In the genomic region with DNA sequence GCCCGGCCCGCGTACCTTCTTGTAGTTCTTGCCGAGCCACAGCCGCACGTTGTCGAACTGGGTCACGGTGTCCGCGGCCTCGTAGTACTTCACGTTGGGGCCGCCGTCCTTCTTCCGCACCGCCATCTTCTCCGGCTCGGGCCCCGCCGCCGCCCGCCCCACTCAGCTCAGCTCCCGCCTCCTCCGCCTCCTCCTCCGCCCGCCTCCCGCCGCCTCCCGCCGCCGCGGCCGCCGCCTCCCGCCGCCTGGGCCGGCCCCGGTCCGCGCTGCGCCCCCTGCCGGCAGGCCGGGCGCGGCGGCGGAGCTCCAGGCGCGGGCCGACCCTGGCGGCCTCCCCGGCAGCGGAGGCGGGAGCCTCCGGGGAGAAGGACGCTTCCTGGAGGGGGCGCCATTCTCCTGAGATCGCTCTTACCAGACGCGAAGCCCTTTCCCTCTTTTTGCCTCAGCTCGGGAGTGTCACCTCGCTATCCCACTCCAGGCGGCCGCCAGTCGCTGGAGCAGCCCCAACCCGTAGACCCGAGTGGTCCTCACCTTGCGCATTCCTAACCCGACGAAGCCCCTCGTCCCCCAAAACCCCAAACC, we compare ENCODE assay signal across 8 cellular contexts. TPM values are rescaled to one million over a fixed set of nuclear protein-coding genes. Genes with fewer than 3 reads are reported as not detected.
A peak's percentile ranks its signal among the peaks of the same experiment; 100 is the strongest.
DNase-seq lines count a peak whose midpoint lies in the region; ATAC-seq and TF ChIP-seq lines count a peak whose summit lies in the region.

Gene SMARCC2, minus strand, starts transcription at position 148 of the 582 bp plus-strand sequence. Its CDS starts 22 bp downstream, at position 126.

- TF ChIP-seq RAD21 in IMR-90 (IDR thresholded peaks at IDR 0.05; ENCODE audit: low read length), result peak; percentile 65

- peaks cover 46% of the 10 kb centered on the region for H3K36me3 Mint-ChIP-seq in Caco-2 (ENCODE audit: insufficient read depth, unreplicated experiment)
- H3K36me3 Mint-ChIP-seq in activated T-cell treated with anti-CD3 and anti-CD28 coated beads, Interleukin-2, amount 50 U/mL, for 24 hours (ENCODE audit: low read depth), result peaks cover 49% of the 10 kb centered on the region

- peaks cover 3% of the 10 kb centered on the region for H3K27me3 Mint-ChIP-seq in Caco-2 (ENCODE audit: insufficient read depth, unreplicated experiment)
- H3K27me3 Mint-ChIP-seq in activated T-cell treated with anti-CD3 and anti-CD28 coated beads, Interleukin-2, amount 50 U/mL, for 24 hours, result no peaks in the 10 kb centered on the region

- peaks cover 5% of the 10 kb centered on the region; the same call in 1 of the 2 replicates for H3K9me1 ChIP-seq in IMR-90 (ENCODE audit: insufficient read depth, low read length)

- no peaks in the 10 kb centered on the region for H3F3A ChIP-seq in PC-3 (ENCODE audit: low read length, unreplicated experiment)

- in situ Hi-C loops in IMR-90 (cut with MboI; ENCODE audit: low sequenced_read_pairs), result loop anchor here (5.0 kb wide), 1 partner anchor 62 kb away; the partner anchor contains the start of gene ESYT1

- H3K9ac ChIP-seq in IMR-90 (ENCODE audit: low read depth, low read length) (peak within 1 kb of the TSS; percentile 95), PC-3 (ENCODE audit: low read length) (peak within 1 kb of the TSS; percentile 75), muscle layer of colon (ENCODE audit: low read length) (peak within 1 kb of the TSS; percentile 99)

- dilution Hi-C loops in IMR-90 (cut with HindIII; ENCODE audit: low sequenced_read_pairs, unreplicated experiment), result no loop called here

- peak within 1 kb of the TSS; percentile 92 for H3K23ac ChIP-seq in IMR-90 (ENCODE audit: low read depth, low read length)

- H4K8ac ChIP-seq in IMR-90 (ENCODE audit: low read depth in 2 of 2, low read length in 2 of 2), result peak within 1 kb of the TSS; percentile 83 to 94

- intact Hi-C loops in Caco-2 (cut with micrococcal nuclease; ENCODE audit: unreplicated experiment) (loop anchor here (1.0 to 2.0 kb wide), 2 partner anchors 30 to 63 kb away; no protein-coding TSS in a partner anchor), IMR-90 (cut with micrococcal nuclease) (loop anchor here (1.0 to 2.0 kb wide), 2 partner anchors 63 to 70 kb away; no protein-coding TSS in a partner anchor), PC-3 (cut with micrococcal nuclease) (loop anchor here (1.0 to 2.0 kb wide), 3 partner anchors 31 to 70 kb away; partner anchors contain the start of gene MYL6)

- H3K9me2 ChIP-seq in PC-3 (replicated peaks; ENCODE audit: low read length), result no peaks in the 10 kb centered on the region

- TF ChIP-seq CTCF in Caco-2 (IDR thresholded peaks at IDR 0.05; ENCODE audit: insufficient read depth in 1 of 2, low read depth in 1 of 2, low read length in 1 of 2, severe bottlenecking in 1 of 2, unreplicated experiment in 1 of 2) (peak; percentile 73 to 74), IMR-90 (conservative IDR thresholded peaks at IDR 0.05; ENCODE audit: low read depth, low read length) (peak; percentile 97), PC-3 (conservative IDR thresholded peaks at IDR 0.05; ENCODE audit: low read depth, low read length) (peak; percentile 65)

- peak within 1 kb of the TSS; percentile 95 for H3K4ac ChIP-seq in IMR-90 (ENCODE audit: low read depth, low read length)

- peak within 1 kb of the TSS; percentile 49 for H3K4me3 ChIP-seq in Caco-2 (ENCODE audit: low read depth, low read length)
- peak within 1 kb of the TSS; percentile 95 for H3K4me3 ChIP-seq in IMR-90 (ENCODE audit: insufficient read depth, low read depth, low read length)
- H3K4me3 ChIP-seq in PC-3 (ENCODE audit: low read length), result peak within 1 kb of the TSS; percentile 94
- H3K4me3 ChIP-seq in muscle layer of colon (ENCODE audit: low read depth in 1 of 2, low read length in 2 of 2), result peak within 1 kb of the TSS; percentile 70 to 97

- H3K36me3 ChIP-seq in Caco-2 (ENCODE audit: control insufficient read depth, insufficient read depth, low read length), result peaks cover 3% of the 10 kb centered on the region; the same call in 1 of the 2 replicates
- peaks cover 9% of the 10 kb centered on the region for H3K36me3 ChIP-seq in IMR-90 (ENCODE audit: control insufficient read depth, insufficient read depth, low read length)
- peaks cover 9% of the 10 kb centered on the region for H3K36me3 ChIP-seq in PC-3 (ENCODE audit: low read depth, low read length)
- peaks cover 21% of the 10 kb centered on the region for H3K36me3 ChIP-seq in muscle layer of colon (ENCODE audit: insufficient read depth, low read length)

- H2BK120ac ChIP-seq in IMR-90 (ENCODE audit: low read depth, low read length), result peak within 1 kb of the TSS; percentile 86

- ATAC-seq in GM21390 (IDR thresholded peaks at IDR 0.05; ENCODE audit: unreplicated experiment) (peak; percentile 71), IMR-90 (ENCODE audit: low read depth) (peak; percentile 86), PC-3 (peak; percentile 86), esophagus mucosa (peak; percentile 88)

- H2AFZ ChIP-seq in IMR-90 (replicated peaks; ENCODE audit: low read length, poor library complexity) (peak within 1 kb of the TSS; percentile 100), PC-3 (ENCODE audit: low read length) (peak within 1 kb of the TSS; percentile 98)

- peak within 1 kb of the TSS; percentile 77; the same call in 1 of the 3 replicates for H2BK15ac ChIP-seq in IMR-90 (ENCODE audit: low read depth, low read length)

- POLR2A ChIA-PET in Caco-2 (lab: Charles Lee) (interaction anchor here (0.7 to 2.3 kb wide), 10 partner anchors 17 to 127 kb away, joined by 3 to 20 read pairs (median 6); partner anchors contain the start of genes CNPY2, COQ10A, ESYT1 and MYL6), IMR-90 (lab: Charles Lee; ENCODE audit: unreplicated experiment) (interaction anchor here (0.6 to 1.3 kb wide), 4 partner anchors 23 to 71 kb away, joined by 3 to 7 read pairs (median 4); partner anchors contain the start of genes RNF41 and ZC3H10), PC-3 (lab: Charles Lee; ENCODE audit: unreplicated experiment) (interaction anchor here (0.7 to 1.0 kb wide), 4 partner anchors 15 to 71 kb away, joined by 3 to 7 read pairs (median 4); partner anchors contain the start of gene ZC3H10)

- peak; percentile 92 to 94 for DNase-seq in Caco-2
- peak; percentile 85 for DNase-seq in IMR-90
- peak; percentile 93 for DNase-seq in PC-3
- DNase-seq in activated T-cell treated with anti-CD3 and anti-CD28 coated beads, Interleukin-2, amount 50 U/mL, for 24 hours, result peak; percentile 89
- peak; percentile 62 to 67 for DNase-seq in stimulated activated CD8-positive, alpha-beta memory T cell treated with anti-CD3 and anti-CD28 coated beads, Interleukin-7, amount 100 ng/mL, for 1 hour (ENCODE audit: low read depth in 2 of 2)

- H2AK9ac ChIP-seq in IMR-90 (replicated peaks; ENCODE audit: low read depth, low read length, poor library complexity), result peak within 1 kb of the TSS; percentile 99

- H3K4me1 Mint-ChIP-seq in Caco-2 (ENCODE audit: low read depth, unreplicated experiment), result peaks cover 31% of the 10 kb centered on the region
- peaks cover 46% of the 10 kb centered on the region for H3K4me1 Mint-ChIP-seq in activated T-cell treated with anti-CD3 and anti-CD28 coated beads, Interleukin-2, amount 50 U/mL, for 24 hours (ENCODE audit: low read depth)

- H3K9me3 Mint-ChIP-seq in Caco-2 (ENCODE audit: unreplicated experiment), result no peaks in the 10 kb centered on the region
- no peaks in the 10 kb centered on the region for H3K9me3 Mint-ChIP-seq in activated T-cell treated with anti-CD3 and anti-CD28 coated beads, Interleukin-2, amount 50 U/mL, for 24 hours

- H3K4me2 ChIP-seq in IMR-90 (ENCODE audit: low read depth, low read length) (peak within 1 kb of the TSS; percentile 97), PC-3 (ENCODE audit: low read length) (peak within 1 kb of the TSS; percentile 97)

- H4K91ac ChIP-seq in IMR-90 (ENCODE audit: insufficient read depth, low read depth, low read length), result peak within 1 kb of the TSS; percentile 83

- H3K18ac ChIP-seq in IMR-90 (ENCODE audit: low read depth, low read length), result peak within 1 kb of the TSS; percentile 61

- peak within 1 kb of the TSS; percentile 97 for H3K4me3 Mint-ChIP-seq in Caco-2 (ENCODE audit: unreplicated experiment)
- H3K4me3 Mint-ChIP-seq in activated T-cell treated with anti-CD3 and anti-CD28 coated beads, Interleukin-2, amount 50 U/mL, for 24 hours, result peak within 1 kb of the TSS; percentile 82

- H2BK20ac ChIP-seq in IMR-90 (ENCODE audit: low read depth, low read length), result peak within 1 kb of the TSS; percentile 65; the same call in 1 of the 2 replicates

- H3K9me3 ChIP-seq in Caco-2 (no peaks in the 10 kb centered on the region), IMR-90 (ENCODE audit: control insufficient read depth, insufficient read depth, low read length) (no peaks in the 10 kb centered on the region), PC-3 (ENCODE audit: low read length) (no peaks in the 10 kb centered on the region), muscle layer of colon (ENCODE audit: low read length) (no peaks in the 10 kb centered on the region)

- peak within 1 kb of the TSS; percentile 98 for H3K27ac Mint-ChIP-seq in Caco-2 (ENCODE audit: unreplicated experiment)
- peak within 1 kb of the TSS; percentile 98 for H3K27ac Mint-ChIP-seq in activated T-cell treated with anti-CD3 and anti-CD28 coated beads, Interleukin-2, amount 50 U/mL, for 24 hours

- TF ChIP-seq POLR2A in IMR-90 (IDR thresholded peaks at IDR 0.05; ENCODE audit: low read depth, low read length), result no peak

- peak within 1 kb of the TSS; percentile 93 for H3K27ac ChIP-seq in IMR-90 (ENCODE audit: insufficient read depth, low read length)
- H3K27ac ChIP-seq in PC-3 (ENCODE audit: low read length), result peak within 1 kb of the TSS; percentile 41
- H3K27ac ChIP-seq in muscle layer of colon (ENCODE audit: low read depth, low read length), result peak within 1 kb of the TSS; percentile 84

- H2BK5ac ChIP-seq in IMR-90 (ENCODE audit: low read depth, low read length, poor library complexity, severe bottlenecking), result peak within 1 kb of the TSS; percentile 84

- H3K14ac ChIP-seq in IMR-90 (replicated peaks; ENCODE audit: low read depth, low read length), result peak within 1 kb of the TSS; percentile 97

- no TSS peak for BruUV-seq in Caco-2 (replicated peaks; lab: Mats Ljungman, UMichigan)
- BruUV-seq in IMR-90 (replicated peaks; lab: Mats Ljungman, UMichigan), result no TSS peak
- BruUV-seq in PC-3 (replicated peaks; lab: Mats Ljungman, UMichigan), result no TSS peak

- H3K4me1 ChIP-seq in Caco-2 (peaks cover 19% of the 10 kb centered on the region), IMR-90 (ENCODE audit: control insufficient read depth, insufficient read depth, low read length) (peaks cover 7% of the 10 kb centered on the region), PC-3 (ENCODE audit: insufficient read depth, low read length) (peaks cover 21% of the 10 kb centered on the region), muscle layer of colon (ENCODE audit: insufficient read depth, low read length) (peaks cover 18% of the 10 kb centered on the region)

- no peaks in the 10 kb centered on the region for H3K27me3 ChIP-seq in Caco-2 (replicated peaks; ENCODE audit: control insufficient read depth, insufficient read depth, low read length)
- no peaks in the 10 kb centered on the region for H3K27me3 ChIP-seq in IMR-90 (ENCODE audit: control insufficient read depth, insufficient read depth, low read length)
- H3K27me3 ChIP-seq in PC-3 (ENCODE audit: low read length), result no peaks in the 10 kb centered on the region
- H3K27me3 ChIP-seq in muscle layer of colon (ENCODE audit: control insufficient read depth in 1 of 2, insufficient read depth in 2 of 2, low read length in 2 of 2), result no peaks in the 10 kb centered on the region

- H4K5ac ChIP-seq in IMR-90 (ENCODE audit: low read depth, low read length), result peak within 1 kb of the TSS; percentile 83

- H3K79me2 ChIP-seq in PC-3 (ENCODE audit: low read length), result peaks cover 30% of the 10 kb centered on the region

- H4K20me1 ChIP-seq in IMR-90 (ENCODE audit: insufficient read depth, low read length) (peaks cover 14% of the 10 kb centered on the region; the same call in 1 of the 2 replicates), PC-3 (ENCODE audit: low read length) (no peaks in the 10 kb centered on the region)

- CTCF ChIA-PET in Caco-2 (lab: Charles Lee) (interaction anchor here (0.6 to 3.8 kb wide), 28 partner anchors 8 to 451 kb away, joined by 3 to 99 read pairs (median 4); partner anchors contain the start of genes ANKRD52, CNPY2, COQ10A and ESYT1), IMR-90 (lab: Yijun Ruan, JAX) (interaction anchor here (0.6 to 2.6 kb wide), 20 partner anchors 9 to 274 kb away, joined by 3 to 27 read pairs (median 4); partner anchors contain the start of genes ANKRD52, ESYT1, RNF41 and ZC3H10), PC-3 (lab: Charles Lee) (interaction anchor here (0.6 to 2.6 kb wide), 11 partner anchors 12 to 332 kb away, joined by 3 to 37 read pairs (median 4); partner anchors contain the start of genes ESYT1, RBMS2, RNF41 and ZC3H10)

- peak within 1 kb of the TSS; percentile 61 for H3K56ac ChIP-seq in IMR-90 (ENCODE audit: extremely low read depth, insufficient read depth, low read length)

- peak within 1 kb of the TSS; percentile 64 for H2AK5ac ChIP-seq in IMR-90 (ENCODE audit: low read depth, low read length)

- H3K79me1 ChIP-seq in IMR-90 (ENCODE audit: low read depth in 1 of 2, low read length in 2 of 2), result peaks cover 22 to 40% of the 10 kb centered on the region in 2 experiments

- 1% methylated on average over 53 of the region's 71 CpGs; no CpG with 5 or more reads in 1 of the 2 experiments for WGBS in IMR-90 (ENCODE audit: extremely low coverage in 2 of 2, insufficient read length in 1 of 2), 2 experiments

RNA-seq across cellular contexts. Expression of gene SMARCC2, which starts in this region (rescaled TPM):
- total RNA-seq in Caco-2 (2022) (89.1 and 94.8 TPM in 2 replicates), IMR-90 (2012; rRNA removed) (41.4 and 42.3 TPM in 2 replicates), PC-3 (2014; rRNA removed) (38.4 and 39.4 TPM in 2 replicates), esophagus mucosa (44.4 TPM)
- polyA plus RNA-seq in IMR-90 (2012; rRNA removed), result 43.8 and 44.3 TPM in 2 replicates
- polyA plus RNA-seq in IMR-90 (2012; cell fraction: cytosol; rRNA removed), result 13.3 and 20.0 TPM in 2 replicates
- 107 and 224 TPM in 2 replicates for polyA plus RNA-seq in IMR-90 (2012; cell fraction: nucleus; rRNA removed; ENCODE audit: low replicate concordance)

Comparison
In these comparisons a context has a peak if more than half of its experiments do, and no peak if none do; other contexts are left out.
1. Peak in every context shown above with its lines: DNase-seq, ATAC-seq, H3K4me3 ChIP-seq and H3K27ac ChIP-seq.
2. H3K27ac ChIP-seq: peak in every context shown above with its lines; median percentile 93 in IMR-90; 84 in muscle layer of colon; 41 in PC-3.